In the genomic region with DNA sequence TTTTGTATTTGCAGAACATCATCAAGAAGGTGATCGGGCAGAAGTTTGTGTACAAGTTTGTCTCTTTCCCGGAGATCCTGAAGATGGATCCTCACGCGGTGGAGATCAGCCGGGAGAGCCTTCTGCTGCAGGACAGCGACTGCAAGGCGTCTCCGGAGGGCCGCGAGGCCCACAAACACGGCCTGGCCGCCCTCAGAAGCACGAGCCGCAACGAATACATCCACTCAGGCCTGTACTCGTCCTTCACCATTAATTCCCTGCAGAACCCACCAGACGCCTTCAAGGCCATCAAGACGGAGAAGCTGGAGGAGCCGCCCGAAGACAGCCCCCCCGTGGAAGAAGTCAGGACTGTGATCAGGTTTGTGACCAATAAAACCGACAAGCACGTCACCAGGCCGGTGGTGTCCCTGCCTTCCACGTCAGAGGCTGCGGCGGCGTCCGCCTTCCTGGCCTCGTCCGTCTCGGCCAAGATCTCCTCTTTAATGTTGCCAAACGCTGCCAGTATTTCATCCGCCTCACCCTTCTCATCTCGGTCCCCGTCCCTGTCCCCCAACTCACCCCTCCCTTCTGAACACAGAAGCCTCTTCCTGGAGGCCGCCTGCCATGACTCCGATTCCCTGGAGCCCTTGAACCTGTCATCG, we compare ENCODE assay signal across 23 cellular contexts. TPM values are rescaled to one million over a fixed set of nuclear protein-coding genes. Genes with fewer than 3 reads are reported as not detected.
DNase-seq lines count a peak whose midpoint lies in the region; ATAC-seq and TF ChIP-seq lines count a peak whose summit lies in the region.
"Had no signal": no experiment of that assay in that cellular context is flagged by ENCODE, and none has a peak within 500 bp of the region (broad histone marks: within the 10 kb centered on the region; RNA-seq: fewer than 3 reads in every experiment).

No MANE protein-coding gene starts in this region.

- no peak overlapping the region for H2BK15ac ChIP-seq in mesenchymal stem cell (ENCODE audit: low read depth, poor library complexity, severe bottlenecking)

- no peak overlapping the region for H2BK120ac ChIP-seq in mesenchymal stem cell (ENCODE audit: low read depth, low read length)

- no peaks in the 10 kb centered on the region for H3K27me3 Mint-ChIP-seq in activated CD8-positive, alpha-beta memory T cell treated with anti-CD3 and anti-CD28 coated beads, Interleukin-2, amount 10 ng/mL, durations not matched to agents 7 days and 5 days
- H3K27me3 Mint-ChIP-seq in CD4-positive, alpha-beta T cell: no peaks in the 10 kb centered on the region
- H3K27me3 Mint-ChIP-seq: activated CD4-positive, alpha-beta memory T cell treated with anti-CD3 and anti-CD28 coated beads, Interleukin-2, amount 10 ng/mL, durations not matched to agents 7 days and 5 days; activated naive CD8-positive, alpha-beta T cell treated with anti-CD3 and anti-CD28 coated beads, Interleukin-2, amount 10 ng/mL, durations not matched to agents 7 days and 5 days; naive thymus-derived CD8-positive, alpha-beta T cell; T-cell had no signal

- H3K4ac ChIP-seq in mesenchymal stem cell (ENCODE audit: low read depth in 1 of 2, low read length in 2 of 2): no peak overlapping the region

- intact Hi-C loops in CD4-positive, alpha-beta T cell (cut with DNase I, micrococcal nuclease): no loop called here
- intact Hi-C loops in mammary epithelial cell (cut with micrococcal nuclease): no loop called here

- no peak overlapping the region for H3K23ac ChIP-seq in mesenchymal stem cell (ENCODE audit: low read length in 2 of 2)

- H3K36me3 ChIP-seq in mammary epithelial cell (ENCODE audit: insufficient read depth, low read length) (peaks cover 31% of the 10 kb centered on the region), mesenchymal stem cell (ENCODE audit: control insufficient read depth in 1 of 2, insufficient read depth in 2 of 2, low read depth in 1 of 2, low read length in 2 of 2) (peaks cover 50% of the 10 kb centered on the region in 2 experiments), SJCRH30 (peaks cover 40% of the 10 kb centered on the region)

- in situ Hi-C loops in mammary epithelial cell (cut with MboI; ENCODE audit: low sequenced_read_pairs in 2 of 2): no loop called here

- H3K36me3 Mint-ChIP-seq in activated CD8-positive, alpha-beta memory T cell treated with anti-CD3 and anti-CD28 coated beads, Interleukin-2, amount 10 ng/mL, durations not matched to agents 7 days and 5 days: peaks cover 29% of the 10 kb centered on the region
- peaks cover 89% of the 10 kb centered on the region for H3K36me3 Mint-ChIP-seq in CD4-positive, alpha-beta T cell (ENCODE audit: low read depth)

- peaks cover 40% of the 10 kb centered on the region for H3K79me1 ChIP-seq in mesenchymal stem cell (replicated peaks; ENCODE audit: low read length, poor library complexity, severe bottlenecking)

- H2BK12ac ChIP-seq in mesenchymal stem cell (ENCODE audit: low read length in 2 of 2): no peak overlapping the region

- no peaks in the 10 kb centered on the region for H3K9me3 ChIP-seq in CD4-positive, alpha-beta T cell (ENCODE audit: control insufficient read depth, low read length)
- no peaks in the 10 kb centered on the region for H3K9me3 ChIP-seq in mammary epithelial cell (replicated peaks; ENCODE audit: insufficient read depth, low read length)
- H3K9me3 ChIP-seq in mesenchymal stem cell (ENCODE audit: control insufficient read depth, low read length): no peaks in the 10 kb centered on the region
- H3K9me3 ChIP-seq in SJCRH30 (replicated peaks): no peaks in the 10 kb centered on the region
- H3K9me3 ChIP-seq: ascending aorta, BE2C, SJSA1, tibial nerve had no signal

- no peak overlapping the region for H3K14ac ChIP-seq in mesenchymal stem cell (ENCODE audit: low read length in 2 of 2)

- dilution Hi-C loops in mammary epithelial cell (cut with HindIII; ENCODE audit: low sequenced_read_pairs): loop anchor here (25.0 kb wide), 1 partner anchor 265 kb away; no protein-coding TSS in a partner anchor

- peak; percentile 46 for DNase-seq in activated CD8-positive, alpha-beta memory T cell treated with anti-CD3 and anti-CD28 coated beads, Interleukin-2, amount 50 U/mL, for 48 hours
- no peak for DNase-seq in activated CD8-positive, alpha-beta memory T cell treated with anti-CD3 and anti-CD28 coated beads, Interleukin-2, amount 10 ng/mL, durations not matched to agents 7 days and 5 days
- DNase-seq in CD4-positive, alpha-beta T cell: no peak
- DNase-seq in mammary epithelial cell: no peak
- DNase-seq in mesenchymal stem cell: no peak
- no peak for DNase-seq in SJCRH30
- DNase-seq: activated CD4-positive, alpha-beta memory T cell treated with anti-CD3 and anti-CD28 coated beads, Interleukin-2, amount 10 ng/mL, durations not matched to agents 7 days and 5 days; activated naive CD8-positive, alpha-beta T cell treated with anti-CD3 and anti-CD28 coated beads, Interleukin-2, amount 10 ng/mL, durations not matched to agents 7 days and 5 days; BE2C; DMS79; GDM1; left ventricle myocardium superior; midbrain; naive thymus-derived CD8-positive, alpha-beta T cell; NCI-H146; NCI-H2107; NCI-H748 treated with DMSO at 0.1 percent for 48 hours; T-cell had no signal

- no peak overlapping the region for H4K8ac ChIP-seq in mesenchymal stem cell (ENCODE audit: low read length)

- H4K91ac ChIP-seq in mesenchymal stem cell (ENCODE audit: low read length): peak overlapping the region; percentile 6

- POLR2A ChIA-PET in CD4-positive, alpha-beta T cell (lab: Charles Lee): no interaction called here

- no peaks in the 10 kb centered on the region for H4K20me1 ChIP-seq in mammary epithelial cell (ENCODE audit: insufficient read depth, low read length)

- H3K4me3 Mint-ChIP-seq in activated CD8-positive, alpha-beta memory T cell treated with anti-CD3 and anti-CD28 coated beads, Interleukin-2, amount 10 ng/mL, durations not matched to agents 7 days and 5 days: no peak overlapping the region
- no peak overlapping the region for H3K4me3 Mint-ChIP-seq in CD4-positive, alpha-beta T cell
- H3K4me3 Mint-ChIP-seq: activated CD4-positive, alpha-beta memory T cell treated with anti-CD3 and anti-CD28 coated beads, Interleukin-2, amount 10 ng/mL, durations not matched to agents 7 days and 5 days; activated naive CD8-positive, alpha-beta T cell treated with anti-CD3 and anti-CD28 coated beads, Interleukin-2, amount 10 ng/mL, durations not matched to agents 7 days and 5 days; T-cell had no signal

- H3K27ac Mint-ChIP-seq in activated CD8-positive, alpha-beta memory T cell treated with anti-CD3 and anti-CD28 coated beads, Interleukin-2, amount 10 ng/mL, durations not matched to agents 7 days and 5 days: no peak overlapping the region
- peak overlapping the region; percentile 32 for H3K27ac Mint-ChIP-seq in CD4-positive, alpha-beta T cell
- H3K27ac Mint-ChIP-seq: activated CD4-positive, alpha-beta memory T cell treated with anti-CD3 and anti-CD28 coated beads, Interleukin-2, amount 10 ng/mL, durations not matched to agents 7 days and 5 days; T-cell had no signal

- H3K4me3 ChIP-seq in mammary epithelial cell (replicated peaks in 1 of 3; ENCODE audit: insufficient read depth in 1 of 3, low read depth in 2 of 3, low read length in 3 of 3): no peak overlapping the region
- no peak overlapping the region for H3K4me3 ChIP-seq in mesenchymal stem cell (ENCODE audit: insufficient read depth in 1 of 2, low read depth in 1 of 2, low read length in 2 of 2)
- H3K4me3 ChIP-seq in SJCRH30: no peak overlapping the region
- H3K4me3 ChIP-seq: ascending aorta, SJSA1, tibial nerve had no signal

- BruUV-seq in mammary epithelial cell (replicated peaks; lab: Mats Ljungman, UMichigan): TSS peak; percentile 56

- H3K4me1 ChIP-seq in mammary epithelial cell (ENCODE audit: insufficient read depth, low read length) (peaks cover 12% of the 10 kb centered on the region), mesenchymal stem cell (ENCODE audit: control insufficient read depth, insufficient read depth, low read depth, low read length) (peaks cover 10% of the 10 kb centered on the region), SJCRH30 (no peaks in the 10 kb centered on the region)
- H3K4me1 ChIP-seq: ascending aorta had no signal

- H3K79me2 ChIP-seq in mammary epithelial cell (ENCODE audit: insufficient read depth, low read length): peaks cover 97% of the 10 kb centered on the region

- 98% methylated on average over 13 of the region's 39 CpGs for WGBS in mammary epithelial cell (ENCODE audit: low coverage, missing lambda C conversion rate)
- 97% methylated on average over 39 of the region's 39 CpGs for WGBS in mesenchymal stem cell

- H3K27ac ChIP-seq in CD4-positive, alpha-beta T cell (ENCODE audit: low read depth, low read length): no peak overlapping the region
- H3K27ac ChIP-seq in mammary epithelial cell (ENCODE audit: insufficient read depth, low read depth, low read length): no peak overlapping the region
- no peak overlapping the region for H3K27ac ChIP-seq in mesenchymal stem cell (ENCODE audit: low read length, poor library complexity, severe bottlenecking)
- H3K27ac ChIP-seq in SJCRH30: no peak overlapping the region
- H3K27ac ChIP-seq: ascending aorta, SJSA1, tibial nerve had no signal

- H3K4me2 ChIP-seq in mammary epithelial cell (ENCODE audit: insufficient read depth, low read depth, low read length) (no peak overlapping the region), mesenchymal stem cell (ENCODE audit: low read length, poor library complexity, severe bottlenecking) (no peak overlapping the region)

- H3K9ac ChIP-seq in mammary epithelial cell (ENCODE audit: insufficient read depth, low read length) (no peak overlapping the region), mesenchymal stem cell (ENCODE audit: low read length) (no peak overlapping the region)

- H3K9me3 Mint-ChIP-seq in activated CD8-positive, alpha-beta memory T cell treated with anti-CD3 and anti-CD28 coated beads, Interleukin-2, amount 10 ng/mL, durations not matched to agents 7 days and 5 days (ENCODE audit: low read depth): no peaks in the 10 kb centered on the region
- no peaks in the 10 kb centered on the region for H3K9me3 Mint-ChIP-seq in CD4-positive, alpha-beta T cell
- H3K9me3 Mint-ChIP-seq: activated CD4-positive, alpha-beta memory T cell treated with anti-CD3 and anti-CD28 coated beads, Interleukin-2, amount 10 ng/mL, durations not matched to agents 7 days and 5 days; activated naive CD8-positive, alpha-beta T cell treated with anti-CD3 and anti-CD28 coated beads, Interleukin-2, amount 10 ng/mL, durations not matched to agents 7 days and 5 days; T-cell had no signal

- no peak overlapping the region for H2AK5ac ChIP-seq in mesenchymal stem cell (ENCODE audit: low read length, severe bottlenecking)

- CTCF ChIA-PET in activated CD8-positive, alpha-beta memory T cell treated with anti-CD3 and anti-CD28 coated beads, Interleukin-2, amount 10 ng/mL, durations not matched to agents 7 days and 5 days (lab: Charles Lee): interaction anchor here (1.5 kb wide), 1 partner anchor 228 kb away, joined by 4 read pairs; no protein-coding TSS in a partner anchor
- CTCF ChIA-PET in CD4-positive, alpha-beta T cell (lab: Charles Lee): interaction anchor here (2.3 kb wide), 1 partner anchor 270 kb away, joined by 5 read pairs; no protein-coding TSS in a partner anchor
- CTCF ChIA-PET in mammary epithelial cell (lab: Charles Lee; ENCODE audit: low non-redundant PET): no interaction called here

- peaks cover 40% of the 10 kb centered on the region for H3K4me1 Mint-ChIP-seq in activated CD8-positive, alpha-beta memory T cell treated with anti-CD3 and anti-CD28 coated beads, Interleukin-2, amount 10 ng/mL, durations not matched to agents 7 days and 5 days
- H3K4me1 Mint-ChIP-seq in CD4-positive, alpha-beta T cell (ENCODE audit: low read depth): peaks cover 68% of the 10 kb centered on the region

- H2AFZ ChIP-seq in mammary epithelial cell (ENCODE audit: low read depth, low read length) (no peak overlapping the region), mesenchymal stem cell (ENCODE audit: low read depth, low read length) (no peak overlapping the region)

- no peak for TF ChIP-seq CTCF in CD4-positive, alpha-beta T cell (IDR thresholded peaks at IDR 0.05)
- TF ChIP-seq CTCF in mammary epithelial cell (conservative IDR thresholded peaks at IDR 0.05 in 1 of 2, IDR thresholded peaks at IDR 0.05 in 1 of 2; ENCODE audit: extremely low read depth in 1 of 2, insufficient read depth in 1 of 2, low read depth in 1 of 2, low read length in 2 of 2): no peak

- no peak for ATAC-seq in activated CD8-positive, alpha-beta memory T cell treated with anti-CD3 and anti-CD28 coated beads, Interleukin-2, amount 10 ng/mL, durations not matched to agents 7 days and 5 days
- no peak for ATAC-seq in CD4-positive, alpha-beta T cell (ENCODE audit: poor library complexity)
- ATAC-seq in GM19452 (IDR thresholded peaks at IDR 0.05; ENCODE audit: unreplicated experiment) (no peak), HG03354 (IDR thresholded peaks at IDR 0.05; ENCODE audit: poor library complexity, severe bottlenecking, unreplicated experiment) (no peak)
- ATAC-seq: left ventricle myocardium superior; naive thymus-derived CD8-positive, alpha-beta T cell; T-cell had no signal

- H3K27me3 ChIP-seq in CD4-positive, alpha-beta T cell (ENCODE audit: control insufficient read depth, insufficient read depth, low read length): no peaks in the 10 kb centered on the region
- H3K27me3 ChIP-seq in mammary epithelial cell (ENCODE audit: insufficient read depth, low read length) (no peaks in the 10 kb centered on the region), mesenchymal stem cell (ENCODE audit: control insufficient read depth in 1 of 2, insufficient read depth in 1 of 2, low read length in 2 of 2) (no peaks in the 10 kb centered on the region), SJCRH30 (no peaks in the 10 kb centered on the region)
- H3K27me3 ChIP-seq: ascending aorta, BE2C, SJSA1, tibial nerve had no signal

- no peak overlapping the region for H3K18ac ChIP-seq in mesenchymal stem cell (ENCODE audit: low read depth in 1 of 2, low read length in 2 of 2)

- H2BK5ac ChIP-seq in mesenchymal stem cell (ENCODE audit: low read depth, low read length, poor library complexity, severe bottlenecking): no peak overlapping the region

RNA-seq across cellular contexts. Expression of gene ELK3, which starts 52.9 kb away (rescaled TPM):
- total RNA-seq in activated CD8-positive, alpha-beta memory T cell treated with anti-CD3 and anti-CD28 coated beads, Interleukin-2, amount 10 ng/mL, durations not matched to agents 7 days and 5 days: 10 to 100 TPM; 16.1 to 17.1 TPM
- total RNA-seq in CD4-positive, alpha-beta T cell: 10 to 100 TPM; 26.8 to 31.5 TPM
- total RNA-seq in mammary epithelial cell: 10 to 100 TPM; 12.8 to 95.1 TPM
- 47.2 TPM for polyA plus RNA-seq in mammary epithelial cell
- polyA minus RNA-seq in mammary epithelial cell: 30.7 TPM
- 62.4 TPM for polyA plus RNA-seq in mesenchymal stem cell (2013, experiment 1 of 2)
- polyA plus RNA-seq in mesenchymal stem cell (2013, experiment 2 of 2): 63.9 TPM
- total RNA-seq in SJCRH30 (2014; rRNA removed; shearing (Covaris generic)): 31.8 and 34.0 TPM in 2 replicates
